ENCODE assay signal across 8 cellular contexts in genomic region chr3:63364909-63365308, GRCh38.
DNase-seq lines count a peak whose midpoint lies in the region; ATAC-seq and TF ChIP-seq lines count a peak whose summit lies in the region.
"Had no signal": no experiment of that assay in that cellular context is flagged by ENCODE, and none has a peak within 500 bp of the region (broad histone marks: within the 10 kb centered on the region; RNA-seq: fewer than 3 reads in every experiment).

No MANE protein-coding gene starts in this region.

- H3K4me3 ChIP-seq in brain microvascular endothelial cell (ENCODE audit: low read depth, low read length) (no peak overlapping the region), mucosa of descending colon (no peak overlapping the region)
- H3K4me3 ChIP-seq: breast epithelium had no signal

- ATAC-seq in mucosa of descending colon (peak; percentile 57), HG03159 (IDR thresholded peaks at IDR 0.05; ENCODE audit: unreplicated experiment) (no peak), HG03039 (IDR thresholded peaks at IDR 0.05; ENCODE audit: unreplicated experiment) (no peak)

- intact Hi-C loops in mucosa of descending colon (cut with DNase I, micrococcal nuclease), result no loop called here

- H3K36me3 ChIP-seq in brain microvascular endothelial cell (replicated peaks), result no peaks in the 10 kb centered on the region
- no peaks in the 10 kb centered on the region for H3K36me3 ChIP-seq in mucosa of descending colon (ENCODE audit: low read depth)
- H3K36me3 ChIP-seq: breast epithelium had no signal

- no peaks in the 10 kb centered on the region for H3K27me3 ChIP-seq in brain microvascular endothelial cell (replicated peaks)
- H3K27me3 ChIP-seq: breast epithelium had no signal

- no peaks in the 10 kb centered on the region for H3K4me1 ChIP-seq in mucosa of descending colon (ENCODE audit: low read depth)
- H3K4me1 ChIP-seq: breast epithelium had no signal

- no peak overlapping the region for H3K27ac ChIP-seq in brain microvascular endothelial cell
- H3K27ac ChIP-seq: breast epithelium had no signal

- DNase-seq in ELR (ENCODE audit: low read depth), result peak; percentile 15
- peak; percentile 3 for DNase-seq in NCI-H146 treated with DMSO at 0.1 percent for 48 hours (lab: John Stamatoyannopoulos, UW; ENCODE audit: unreplicated experiment)
- DNase-seq in brain microvascular endothelial cell, result no peak
- DNase-seq in mucosa of descending colon, result peak in 1 of 3 donors; percentile 12
- no peak for DNase-seq in stimulated activated CD4-positive, alpha-beta T cell treated with anti-CD3 and anti-CD28 coated beads, Interleukin-2, amount 100 ng/mL, for 24 hours

- in situ Hi-C loops in brain microvascular endothelial cell (cut with HindIII; ENCODE audit: low pct_ligation_motif_present, low sequenced_read_pairs), result loop anchor here (25.0 kb wide), 1 partner anchor 447 kb away; the partner anchor contains the start of gene C3orf49

- no peaks in the 10 kb centered on the region for H3K9me3 ChIP-seq in mucosa of descending colon
- H3K9me3 ChIP-seq: breast epithelium had no signal

- TF ChIP-seq CTCF in brain microvascular endothelial cell (IDR thresholded peaks at IDR 0.05; ENCODE audit: low read depth, low read length, missing control alignments), result peak; percentile 69
- TF ChIP-seq CTCF in mucosa of descending colon (IDR thresholded peaks at IDR 0.05), result no peak

Comparison
In these comparisons a context has a peak if more than half of its experiments do, and no peak if none do; other contexts are left out.
1. DNase-seq: peak in ELR (single experiment) and NCI-H146 treated with DMSO at 0.1 percent for 48 hours (single experiment); none in brain microvascular endothelial cell (single experiment) and stimulated activated CD4-positive, alpha-beta T cell treated with anti-CD3 and anti-CD28 coated beads, Interleukin-2, amount 100 ng/mL, for 24 hours (0 of 2).